In genomic region chr5:130270786-130271185, GRCh38 we compare ENCODE assay signal across 23 cellular contexts.
"Had no signal": no experiment of that assay in that cellular context is flagged by ENCODE, and none has a peak within 500 bp of the region (broad histone marks: within the 10 kb centered on the region; RNA-seq: fewer than 3 reads in every experiment).

No MANE protein-coding gene starts in this region.

- ATAC-seq: effector memory CD8-positive, alpha-beta T cell; left ventricle myocardium superior; lower lobe of right lung; natural killer cell; psoas muscle; right cardiac atrium; stimulated activated effector memory CD8-positive, alpha-beta T cell treated with anti-CD3 and anti-CD28 coated beads, Interleukin-12 subunit alpha, Interleukin-12 subunit beta, amount 100 ng/mL, for 72 hours had no signal

- H3K27me3 ChIP-seq: esophagus muscularis mucosa, ovary, sigmoid colon, stomach, thyroid gland, vagina had no signal

- H3K36me3 Mint-ChIP-seq: memory B cell; natural killer cell; stimulated activated effector memory CD8-positive, alpha-beta T cell treated with anti-CD3 and anti-CD28 coated beads, Interleukin-12 subunit alpha, Interleukin-12 subunit beta, amount 100 ng/mL, for 72 hours had no signal

- H3K36me3 ChIP-seq: esophagus muscularis mucosa, lower lobe of right lung, ovary, sigmoid colon, stomach, thyroid gland, vagina had no signal

- H3K4me1 Mint-ChIP-seq: memory B cell; natural killer cell; stimulated activated effector memory CD8-positive, alpha-beta T cell treated with anti-CD3 and anti-CD28 coated beads, Interleukin-12 subunit alpha, Interleukin-12 subunit beta, amount 100 ng/mL, for 72 hours had no signal

- H3K4me3 ChIP-seq: coronary artery, esophagus muscularis mucosa, lower lobe of right lung, ovary, psoas muscle, sigmoid colon, stomach, thyroid gland, vagina had no signal

- H3K4me1 ChIP-seq: esophagus muscularis mucosa, lower lobe of right lung, psoas muscle, sigmoid colon, stomach, thyroid gland, vagina had no signal

- DNase-seq: dermis blood vessel endothelial cell; effector memory CD8-positive, alpha-beta T cell; foreskin melanocyte; hypothalamus; left ventricle myocardium superior; lower lobe of right lung; natural killer cell; occipital lobe; ovary; psoas muscle; right cardiac atrium; sigmoid colon; stimulated activated CD4-positive, alpha-beta T cell treated with anti-CD3 and anti-CD28 coated beads, Interleukin-2, amount 100 ng/mL, for 24 hours; stimulated activated CD4-positive, alpha-beta T cell treated with anti-CD3 and anti-CD28 coated beads, Interleukin-4, amount 100 ng/mL, for 24 hours; stimulated activated naive CD4-positive, alpha-beta T cell treated with Interleukin-2 at 50 U/mL for 16 hours; stomach; thyroid gland; trophoblast cell had no signal

- H3K9me3 ChIP-seq: esophagus muscularis mucosa, lower lobe of right lung, ovary, psoas muscle, sigmoid colon, stomach, thyroid gland, vagina had no signal

- H3K27me3 Mint-ChIP-seq: effector memory CD8-positive, alpha-beta T cell; memory B cell had no signal

- H3K27ac ChIP-seq: coronary artery, esophagus muscularis mucosa, lower lobe of right lung, ovary, psoas muscle, sigmoid colon, stomach, thyroid gland, vagina had no signal

- H3K27ac Mint-ChIP-seq: effector memory CD8-positive, alpha-beta T cell; memory B cell; natural killer cell; stimulated activated effector memory CD8-positive, alpha-beta T cell treated with anti-CD3 and anti-CD28 coated beads, Interleukin-12 subunit alpha, Interleukin-12 subunit beta, amount 100 ng/mL, for 72 hours had no signal

- H3K4me3 Mint-ChIP-seq: effector memory CD8-positive, alpha-beta T cell; memory B cell; natural killer cell; stimulated activated effector memory CD8-positive, alpha-beta T cell treated with anti-CD3 and anti-CD28 coated beads, Interleukin-12 subunit alpha, Interleukin-12 subunit beta, amount 100 ng/mL, for 72 hours had no signal
